Comparison of ENCODE assay signal across 2 cellular contexts in the genomic region with DNA sequence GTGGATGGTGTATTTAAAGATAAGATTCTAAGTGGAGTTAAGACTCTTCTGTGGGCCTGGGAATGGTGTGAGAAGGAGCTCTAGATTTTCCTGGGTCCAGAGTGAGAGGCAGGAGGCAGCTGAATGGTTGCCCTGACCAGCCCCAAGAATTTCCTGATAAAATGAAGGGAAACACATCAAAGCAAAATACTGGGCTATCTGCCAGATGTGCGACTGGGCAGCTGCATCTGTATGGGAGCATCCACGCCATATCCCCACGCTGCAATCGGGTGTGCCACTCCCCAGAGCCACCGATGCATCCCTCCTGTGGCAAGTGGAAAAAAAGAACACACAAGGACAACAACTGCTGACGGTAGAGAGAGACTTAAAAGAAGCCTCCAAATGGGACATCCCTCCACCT.
TF ChIP-seq lines count a peak whose summit lies in the region.

No MANE protein-coding gene starts in this region.

TF ChIP-seq in IMR-90, 13 proteins besides CTCF, POLR2A, EP300 and RAD21:
- TF ChIP-seq FOS (IDR thresholded peaks at IDR 0.05; ENCODE audit: low read depth, low read length) (no peak), RFX5 (IDR thresholded peaks at IDR 0.05; ENCODE audit: low read depth, low read length) (no peak), BHLHE40 (IDR thresholded peaks at IDR 0.05; ENCODE audit: low read depth, low read length) (no peak), CHD1 (IDR thresholded peaks at IDR 0.05; ENCODE audit: low read depth, low read length) (no peak), RCOR1 (IDR thresholded peaks at IDR 0.05; ENCODE audit: insufficient replicate concordance, low read length) (no peak), NFE2L2 (IDR thresholded peaks at IDR 0.05; ENCODE audit: low read depth, low read length) (no peak), MAZ (IDR thresholded peaks at IDR 0.05; ENCODE audit: borderline replicate concordance, low read depth, low read length) (no peak), MXI1 (IDR thresholded peaks at IDR 0.05; ENCODE audit: borderline replicate concordance, low read depth, low read length) (no peak)
- TF ChIP-seq, protein P1, sequence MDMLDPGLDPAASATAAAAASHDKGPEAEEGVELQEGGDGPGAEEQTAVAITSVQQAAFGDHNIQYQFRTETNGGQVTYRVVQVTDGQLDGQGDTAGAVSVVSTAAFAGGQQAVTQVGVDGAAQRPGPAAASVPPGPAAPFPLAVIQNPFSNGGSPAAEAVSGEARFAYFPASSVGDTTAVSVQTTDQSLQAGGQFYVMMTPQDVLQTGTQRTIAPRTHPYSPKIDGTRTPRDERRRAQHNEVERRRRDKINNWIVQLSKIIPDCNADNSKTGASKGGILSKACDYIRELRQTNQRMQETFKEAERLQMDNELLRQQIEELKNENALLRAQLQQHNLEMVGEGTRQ (IDR thresholded peaks at IDR 0.05; ENCODE audit: low read depth, low read length): no peak
- TF ChIP-seq, protein P2, sequence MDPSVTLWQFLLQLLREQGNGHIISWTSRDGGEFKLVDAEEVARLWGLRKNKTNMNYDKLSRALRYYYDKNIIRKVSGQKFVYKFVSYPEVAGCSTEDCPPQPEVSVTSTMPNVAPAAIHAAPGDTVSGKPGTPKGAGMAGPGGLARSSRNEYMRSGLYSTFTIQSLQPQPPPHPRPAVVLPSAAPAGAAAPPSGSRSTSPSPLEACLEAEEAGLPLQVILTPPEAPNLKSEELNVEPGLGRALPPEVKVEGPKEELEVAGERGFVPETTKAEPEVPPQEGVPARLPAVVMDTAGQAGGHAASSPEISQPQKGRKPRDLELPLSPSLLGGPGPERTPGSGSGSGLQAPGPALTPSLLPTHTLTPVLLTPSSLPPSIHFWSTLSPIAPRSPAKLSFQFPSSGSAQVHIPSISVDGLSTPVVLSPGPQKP (IDR thresholded peaks at IDR 0.05; ENCODE audit: borderline replicate concordance, low read depth, low read length): no peak
TF ChIP-seq in IMR-90: peak in this region for 0.

TF ChIP-seq in H1, 55 proteins besides CTCF, POLR2A, EP300 and RAD21:
- TF ChIP-seq BRCA1 (IDR thresholded peaks at IDR 0.05; ENCODE audit: low read depth, low read length) (no peak), EZH2 (IDR thresholded peaks at IDR 0.05; ENCODE audit: low read depth, low read length, severe bottlenecking) (no peak), TAF1 (IDR thresholded peaks at IDR 0.05; ENCODE audit: low read depth, low read length) (no peak), CEBPB (IDR thresholded peaks at IDR 0.05; ENCODE audit: low read depth, low read length) (no peak), PHF8 (conservative IDR thresholded peaks at IDR 0.05; ENCODE audit: low read depth, low read length) (no peak), SIN3A (conservative IDR thresholded peaks at IDR 0.05 in 1 of 2, IDR thresholded peaks at IDR 0.05 in 1 of 2; ENCODE audit: low read depth in 1 of 2, low read length in 2 of 2) (no peak), SAP30 (IDR thresholded peaks at IDR 0.05; ENCODE audit: insufficient read depth, insufficient replicate concordance, low read length) (no peak), EGR1 (IDR thresholded peaks at IDR 0.05; ENCODE audit: borderline replicate concordance, low read depth, low read length) (no peak), ZNF274 (IDR thresholded peaks at IDR 0.05; ENCODE audit: borderline replicate concordance, extremely low read depth, low read length) (no peak), CTBP2 (IDR thresholded peaks at IDR 0.05; ENCODE audit: borderline replicate concordance, insufficient read depth, insufficient read length, low read length) (no peak), KDM4A (IDR thresholded peaks at IDR 0.05; ENCODE audit: low read depth, low read length, severe bottlenecking) (no peak)
- TF ChIP-seq, protein P3, sequence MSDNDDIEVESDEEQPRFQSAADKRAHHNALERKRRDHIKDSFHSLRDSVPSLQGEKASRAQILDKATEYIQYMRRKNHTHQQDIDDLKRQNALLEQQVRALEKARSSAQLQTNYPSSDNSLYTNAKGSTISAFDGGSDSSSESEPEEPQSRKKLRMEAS (IDR thresholded peaks at IDR 0.05): no peak
